Comparison of ENCODE assay signal across 1 cellular context in the genomic region with DNA sequence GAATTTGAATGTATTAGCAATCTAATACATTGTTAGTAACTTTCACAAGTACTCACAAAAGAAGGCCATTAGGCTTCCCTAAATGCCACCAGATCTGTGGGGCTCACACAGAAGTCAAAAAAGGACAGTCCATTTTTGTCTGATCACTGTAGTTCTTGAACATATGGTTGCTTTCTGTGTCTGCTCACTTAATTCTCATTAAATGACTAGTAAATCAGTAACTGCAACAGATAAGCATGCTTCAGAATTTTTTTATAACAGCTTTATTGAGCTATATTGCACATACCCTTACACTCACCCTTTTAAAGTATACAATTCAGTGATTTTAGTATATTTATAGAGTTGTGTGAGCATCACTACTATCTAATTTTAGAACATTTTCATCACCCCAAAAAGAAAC.
TF ChIP-seq lines count a peak whose summit lies in the region.

No MANE protein-coding gene starts in this region.

TF ChIP-seq in IMR-90, 13 proteins besides CTCF, POLR2A, EP300 and RAD21:
- TF ChIP-seq MAZ (IDR thresholded peaks at IDR 0.05; ENCODE audit: borderline replicate concordance, low read depth, low read length) (no peak), RFX5 (IDR thresholded peaks at IDR 0.05; ENCODE audit: low read depth, low read length) (no peak), FOS (IDR thresholded peaks at IDR 0.05; ENCODE audit: low read depth, low read length) (no peak), NFE2L2 (IDR thresholded peaks at IDR 0.05; ENCODE audit: low read depth, low read length) (no peak), BHLHE40 (IDR thresholded peaks at IDR 0.05; ENCODE audit: low read depth, low read length) (no peak), CHD1 (IDR thresholded peaks at IDR 0.05; ENCODE audit: low read depth, low read length) (no peak), RCOR1 (IDR thresholded peaks at IDR 0.05; ENCODE audit: insufficient replicate concordance, low read length) (no peak), MXI1 (IDR thresholded peaks at IDR 0.05; ENCODE audit: borderline replicate concordance, low read depth, low read length) (no peak), CEBPB (IDR thresholded peaks at IDR 0.05; ENCODE audit: low read depth, low read length) (no peak; the same call in 1 of the 2 replicates), USF2 (IDR thresholded peaks at IDR 0.05; ENCODE audit: low read depth, low read length) (no peak)
- TF ChIP-seq, protein P1, sequence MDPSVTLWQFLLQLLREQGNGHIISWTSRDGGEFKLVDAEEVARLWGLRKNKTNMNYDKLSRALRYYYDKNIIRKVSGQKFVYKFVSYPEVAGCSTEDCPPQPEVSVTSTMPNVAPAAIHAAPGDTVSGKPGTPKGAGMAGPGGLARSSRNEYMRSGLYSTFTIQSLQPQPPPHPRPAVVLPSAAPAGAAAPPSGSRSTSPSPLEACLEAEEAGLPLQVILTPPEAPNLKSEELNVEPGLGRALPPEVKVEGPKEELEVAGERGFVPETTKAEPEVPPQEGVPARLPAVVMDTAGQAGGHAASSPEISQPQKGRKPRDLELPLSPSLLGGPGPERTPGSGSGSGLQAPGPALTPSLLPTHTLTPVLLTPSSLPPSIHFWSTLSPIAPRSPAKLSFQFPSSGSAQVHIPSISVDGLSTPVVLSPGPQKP (IDR thresholded peaks at IDR 0.05; ENCODE audit: borderline replicate concordance, low read depth, low read length): no peak
